Comparison of ENCODE assay signal across 8 cellular contexts in the genomic region with DNA sequence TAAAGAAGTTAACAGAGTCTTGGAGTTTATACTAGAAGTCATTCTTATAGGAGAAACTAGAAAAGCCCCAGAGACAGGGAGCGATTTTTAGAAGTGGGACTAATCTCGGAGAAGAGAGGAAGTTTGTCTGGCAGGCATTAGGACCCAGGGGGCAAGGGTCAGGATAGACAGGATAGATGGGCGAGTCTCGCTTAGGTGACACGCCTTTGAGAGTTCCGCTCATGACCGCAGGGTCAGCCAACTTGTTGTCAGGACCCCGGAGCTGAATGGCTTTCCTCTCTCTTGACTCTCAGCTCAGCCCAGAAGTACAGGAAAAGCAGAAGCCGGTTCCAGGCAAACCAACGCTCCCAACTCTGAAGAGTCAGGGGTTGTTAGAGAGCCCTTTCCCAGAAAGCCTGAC. TPM values are rescaled to one million over a fixed set of nuclear protein-coding genes. Genes with fewer than 3 reads are reported as not detected.
"Had no signal": no experiment of that assay in that cellular context is flagged by ENCODE, and none has a peak within 500 bp of the region (broad histone marks: within the 10 kb centered on the region; RNA-seq: fewer than 3 reads in every experiment).

No MANE protein-coding gene starts in this region.

RNA-seq across cellular contexts. Expression of a gene that starts 51.5 kb away (rescaled TPM):
- total RNA-seq: activated B cell treated with CpG ODN at 0.5 μM for 24 hours; activated CD4-positive, alpha-beta T cell treated with anti-CD3 and anti-CD28 coated beads, Interleukin-2, amount 10 ng/mL, durations not matched to agents 24 days and 14 days; activated CD8-positive, alpha-beta memory T cell treated with anti-CD3 and anti-CD28 coated beads, Interleukin-2, amount 10 ng/mL, durations not matched to agents 7 days and 5 days; activated T-helper 1 cell treated with anti-CD3 and anti-CD28 coated beads, Interleukin-12 subunit alpha, Interleukin-12 subunit beta, Interleukin-2, Interleukin-4 antibody, amounts not matched to agents 30 ng/mL and 10 ng/mL and 1 ng/mL, durations not matched to agents 14 hours and 24 hours and 36 hours; aorta; breast epithelium; Right ventricle myocardium inferior; T-cell had no signal
- polyA plus RNA-seq: aorta had no signal
